ENCODE assay signal across 1 cellular context in the genomic region with DNA sequence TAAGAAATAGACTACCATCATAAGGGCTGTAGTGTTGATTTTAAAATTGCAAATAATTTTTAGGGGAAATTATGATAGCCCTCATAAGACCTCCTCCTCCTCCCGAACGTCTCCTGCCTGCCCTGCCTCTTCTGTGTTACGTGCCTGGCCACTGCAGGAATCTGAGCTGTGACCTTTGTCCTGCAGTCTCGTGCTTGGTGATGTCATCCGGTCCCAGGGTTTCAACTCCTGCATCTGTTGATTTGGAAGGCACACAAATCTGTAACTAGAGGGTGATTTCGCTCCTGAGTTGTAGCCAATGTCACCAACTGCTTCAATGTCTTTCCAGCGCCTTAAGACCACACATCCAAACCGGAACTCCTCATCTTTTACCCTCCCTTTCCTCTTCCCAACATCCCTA.
TF ChIP-seq lines count a peak whose summit lies in the region.

No MANE protein-coding gene starts in this region.

TF ChIP-seq in HepG2, 621 proteins besides CTCF, POLR2A, EP300 and RAD21 (continued from another document and continues in another):
- TF ChIP-seq, protein P1, sequence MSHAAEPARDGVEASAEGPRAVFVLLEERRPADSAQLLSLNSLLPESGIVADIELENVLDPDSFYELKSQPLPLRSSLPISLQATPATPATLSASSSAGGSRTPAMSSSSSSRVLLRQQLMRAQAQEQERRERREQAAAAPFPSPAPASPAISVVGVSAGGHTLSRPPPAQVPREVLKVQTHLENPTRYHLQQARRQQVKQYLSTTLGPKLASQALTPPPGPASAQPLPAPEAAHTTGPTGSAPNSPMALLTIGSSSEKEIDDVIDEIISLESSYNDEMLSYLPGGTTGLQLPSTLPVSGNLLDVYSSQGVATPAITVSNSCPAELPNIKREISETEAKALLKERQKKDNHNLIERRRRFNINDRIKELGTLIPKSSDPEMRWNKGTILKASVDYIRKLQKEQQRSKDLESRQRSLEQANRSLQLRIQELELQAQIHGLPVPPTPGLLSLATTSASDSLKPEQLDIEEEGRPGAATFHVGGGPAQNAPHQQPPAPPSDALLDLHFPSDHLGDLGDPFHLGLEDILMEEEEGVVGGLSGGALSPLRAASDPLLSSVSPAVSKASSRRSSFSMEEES (CRISPR knock-in tag; IDR thresholded peaks at IDR 0.05) = peak; percentile 98
- TF ChIP-seq NR2C2 (CRISPR knock-in tag; IDR thresholded peaks at IDR 0.05; ENCODE audit: borderline replicate concordance) (peak; percentile 78), SALL2 (CRISPR knock-in tag; IDR thresholded peaks at IDR 0.05) (0 out of 2 replicates have a peak, but pooled peaks have one; percentile 29), ZNF737 (CRISPR knock-in tag; IDR thresholded peaks at IDR 0.05; ENCODE audit: borderline replicate concordance) (no peak), RXRA (CRISPR knock-in tag; IDR thresholded peaks at IDR 0.05) (peak; percentile 49; the same call in 1 of the 2 replicates), TBX2 (CRISPR knock-in tag; IDR thresholded peaks at IDR 0.05; ENCODE audit: borderline replicate concordance) (peak; percentile 38), NR2F6 (IDR thresholded peaks at IDR 0.05) (peak; percentile 60), NR2F6 (CRISPR knock-in tag; IDR thresholded peaks at IDR 0.05) (peak; percentile 63; the same call in 1 of the 2 replicates), ZNF644 (CRISPR knock-in tag; IDR thresholded peaks at IDR 0.05; ENCODE audit: low read depth) (peak; percentile 74), XRCC5 (optimal IDR thresholded peaks at IDR 0.05; ENCODE audit: low read length) (peak; percentile 76), JUND (CRISPR knock-in tag; IDR thresholded peaks at IDR 0.05) (peak; percentile 82; the same call in 1 of the 2 replicates), NFYC (CRISPR knock-in tag; IDR thresholded peaks at IDR 0.05) (no peak), CCDC6 (CRISPR knock-in tag; IDR thresholded peaks at IDR 0.05) (peak; percentile 39; the same call in 1 of the 2 replicates), ATF7 (IDR thresholded peaks at IDR 0.05) (peak; percentile 89), ATF7 (CRISPR knock-in tag; IDR thresholded peaks at IDR 0.05) (peak; percentile 92), SAP130 (CRISPR knock-in tag; IDR thresholded peaks at IDR 0.05; ENCODE audit: low read depth) (no peak), SOX13 (IDR thresholded peaks at IDR 0.05) (no peak), SOX13 (CRISPR knock-in tag; conservative IDR thresholded peaks at IDR 0.05 in 1 of 2, IDR thresholded peaks at IDR 0.05 in 1 of 2) (no peak; a peak in 1 of 4 replicates), NR2F1 (CRISPR knock-in tag; IDR thresholded peaks at IDR 0.05) (peak in 1 of 2 experiments; percentile 44; a peak in 1 of 4 replicates), ZNF788 (CRISPR knock-in tag; IDR thresholded peaks at IDR 0.05; ENCODE audit: borderline replicate concordance) (peak; percentile 55; the same call in 1 of the 2 replicates), LCORL (IDR thresholded peaks at IDR 0.05) (no peak), LCORL (CRISPR knock-in tag; IDR thresholded peaks at IDR 0.05) (0 out of 2 replicates have a peak, but pooled peaks have one; percentile 43), HNF4G (IDR thresholded peaks at IDR 0.05; ENCODE audit: borderline replicate concordance, low read depth, low read length) (peak; percentile 89), HNF4G (CRISPR knock-in tag; IDR thresholded peaks at IDR 0.05; ENCODE audit: borderline replicate concordance, low read depth) (peak; percentile 76; the same call in 1 of the 2 replicates), NPAS2 (CRISPR knock-in tag; IDR thresholded peaks at IDR 0.05; ENCODE audit: borderline replicate concordance) (no peak), RXRB (CRISPR knock-in tag; IDR thresholded peaks at IDR 0.05; ENCODE audit: borderline replicate concordance) (peak; percentile 53; the same call in 1 of the 2 replicates), ZMYM4 (CRISPR knock-in tag; IDR thresholded peaks at IDR 0.05) (peak; percentile 87), KMT2B (CRISPR knock-in tag; IDR thresholded peaks at IDR 0.05) (peak; percentile 29; the same call in 1 of the 2 replicates), CREM (IDR thresholded peaks at IDR 0.05) (peak; percentile 33; the same call in 1 of the 2 replicates), CREM (CRISPR knock-in tag; IDR thresholded peaks at IDR 0.05) (no peak), ZBTB38 (CRISPR knock-in tag; IDR thresholded peaks at IDR 0.05) (0 out of 2 replicates have a peak, but pooled peaks have one; percentile 35), EEA1 (CRISPR knock-in tag; IDR thresholded peaks at IDR 0.05; ENCODE audit: borderline replicate concordance) (no peak), GATAD2A (CRISPR knock-in tag; IDR thresholded peaks at IDR 0.05) (peak; percentile 48; the same call in 1 of the 2 replicates), HNF4A (CRISPR knock-in tag; IDR thresholded peaks at IDR 0.05) (peak; percentile 89)
- TF ChIP-seq, protein P2, sequence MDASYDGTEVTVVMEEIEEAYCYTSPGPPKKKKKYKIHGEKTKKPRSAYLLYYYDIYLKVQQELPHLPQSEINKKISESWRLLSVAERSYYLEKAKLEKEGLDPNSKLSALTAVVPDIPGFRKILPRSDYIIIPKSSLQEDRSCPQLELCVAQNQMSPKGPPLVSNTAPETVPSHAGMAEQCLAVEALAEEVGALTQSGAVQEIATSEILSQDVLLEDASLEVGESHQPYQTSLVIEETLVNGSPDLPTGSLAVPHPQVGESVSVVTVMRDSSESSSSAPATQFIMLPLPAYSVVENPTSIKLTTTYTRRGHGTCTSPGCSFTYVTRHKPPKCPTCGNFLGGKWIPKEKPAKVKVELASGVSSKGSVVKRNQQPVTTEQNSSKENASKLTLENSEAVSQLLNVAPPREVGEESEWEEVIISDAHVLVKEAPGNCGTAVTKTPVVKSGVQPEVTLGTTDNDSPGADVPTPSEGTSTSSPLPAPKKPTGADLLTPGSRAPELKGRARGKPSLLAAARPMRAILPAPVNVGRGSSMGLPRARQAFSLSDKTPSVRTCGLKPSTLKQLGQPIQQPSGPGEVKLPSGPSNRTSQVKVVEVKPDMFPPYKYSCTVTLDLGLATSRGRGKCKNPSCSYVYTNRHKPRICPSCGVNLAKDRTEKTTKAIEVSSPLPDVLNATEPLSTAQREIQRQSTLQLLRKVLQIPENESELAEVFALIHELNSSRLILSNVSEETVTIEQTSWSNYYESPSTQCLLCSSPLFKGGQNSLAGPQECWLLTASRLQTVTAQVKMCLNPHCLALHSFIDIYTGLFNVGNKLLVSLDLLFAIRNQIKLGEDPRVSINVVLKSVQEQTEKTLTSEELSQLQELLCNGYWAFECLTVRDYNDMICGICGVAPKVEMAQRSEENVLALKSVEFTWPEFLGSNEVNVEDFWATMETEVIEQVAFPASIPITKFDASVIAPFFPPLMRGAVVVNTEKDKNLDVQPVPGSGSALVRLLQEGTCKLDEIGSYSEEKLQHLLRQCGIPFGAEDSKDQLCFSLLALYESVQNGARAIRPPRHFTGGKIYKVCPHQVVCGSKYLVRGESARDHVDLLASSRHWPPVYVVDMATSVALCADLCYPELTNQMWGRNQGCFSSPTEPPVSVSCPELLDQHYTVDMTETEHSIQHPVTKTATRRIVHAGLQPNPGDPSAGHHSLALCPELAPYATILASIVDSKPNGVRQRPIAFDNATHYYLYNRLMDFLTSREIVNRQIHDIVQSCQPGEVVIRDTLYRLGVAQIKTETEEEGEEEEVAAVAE (CRISPR knock-in tag; IDR thresholded peaks at IDR 0.05; ENCODE audit: borderline replicate concordance) = no peak
- TF ChIP-seq, protein P3, sequence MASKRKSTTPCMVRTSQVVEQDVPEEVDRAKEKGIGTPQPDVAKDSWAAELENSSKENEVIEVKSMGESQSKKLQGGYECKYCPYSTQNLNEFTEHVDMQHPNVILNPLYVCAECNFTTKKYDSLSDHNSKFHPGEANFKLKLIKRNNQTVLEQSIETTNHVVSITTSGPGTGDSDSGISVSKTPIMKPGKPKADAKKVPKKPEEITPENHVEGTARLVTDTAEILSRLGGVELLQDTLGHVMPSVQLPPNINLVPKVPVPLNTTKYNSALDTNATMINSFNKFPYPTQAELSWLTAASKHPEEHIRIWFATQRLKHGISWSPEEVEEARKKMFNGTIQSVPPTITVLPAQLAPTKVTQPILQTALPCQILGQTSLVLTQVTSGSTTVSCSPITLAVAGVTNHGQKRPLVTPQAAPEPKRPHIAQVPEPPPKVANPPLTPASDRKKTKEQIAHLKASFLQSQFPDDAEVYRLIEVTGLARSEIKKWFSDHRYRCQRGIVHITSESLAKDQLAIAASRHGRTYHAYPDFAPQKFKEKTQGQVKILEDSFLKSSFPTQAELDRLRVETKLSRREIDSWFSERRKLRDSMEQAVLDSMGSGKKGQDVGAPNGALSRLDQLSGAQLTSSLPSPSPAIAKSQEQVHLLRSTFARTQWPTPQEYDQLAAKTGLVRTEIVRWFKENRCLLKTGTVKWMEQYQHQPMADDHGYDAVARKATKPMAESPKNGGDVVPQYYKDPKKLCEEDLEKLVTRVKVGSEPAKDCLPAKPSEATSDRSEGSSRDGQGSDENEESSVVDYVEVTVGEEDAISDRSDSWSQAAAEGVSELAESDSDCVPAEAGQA (IDR thresholded peaks at IDR 0.05; ENCODE audit: low read depth) = 0 out of 2 replicates have a peak, but pooled peaks have one; percentile 48
- TF ChIP-seq, protein P3 (CRISPR knock-in tag; IDR thresholded peaks at IDR 0.05; ENCODE audit: borderline replicate concordance) = no peak
- TF ChIP-seq, protein P4, sequence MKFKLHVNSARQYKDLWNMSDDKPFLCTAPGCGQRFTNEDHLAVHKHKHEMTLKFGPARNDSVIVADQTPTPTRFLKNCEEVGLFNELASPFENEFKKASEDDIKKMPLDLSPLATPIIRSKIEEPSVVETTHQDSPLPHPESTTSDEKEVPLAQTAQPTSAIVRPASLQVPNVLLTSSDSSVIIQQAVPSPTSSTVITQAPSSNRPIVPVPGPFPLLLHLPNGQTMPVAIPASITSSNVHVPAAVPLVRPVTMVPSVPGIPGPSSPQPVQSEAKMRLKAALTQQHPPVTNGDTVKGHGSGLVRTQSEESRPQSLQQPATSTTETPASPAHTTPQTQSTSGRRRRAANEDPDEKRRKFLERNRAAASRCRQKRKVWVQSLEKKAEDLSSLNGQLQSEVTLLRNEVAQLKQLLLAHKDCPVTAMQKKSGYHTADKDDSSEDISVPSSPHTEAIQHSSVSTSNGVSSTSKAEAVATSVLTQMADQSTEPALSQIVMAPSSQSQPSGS (CRISPR knock-in tag; IDR thresholded peaks at IDR 0.05) = peak; percentile 95
- TF ChIP-seq, protein P5, sequence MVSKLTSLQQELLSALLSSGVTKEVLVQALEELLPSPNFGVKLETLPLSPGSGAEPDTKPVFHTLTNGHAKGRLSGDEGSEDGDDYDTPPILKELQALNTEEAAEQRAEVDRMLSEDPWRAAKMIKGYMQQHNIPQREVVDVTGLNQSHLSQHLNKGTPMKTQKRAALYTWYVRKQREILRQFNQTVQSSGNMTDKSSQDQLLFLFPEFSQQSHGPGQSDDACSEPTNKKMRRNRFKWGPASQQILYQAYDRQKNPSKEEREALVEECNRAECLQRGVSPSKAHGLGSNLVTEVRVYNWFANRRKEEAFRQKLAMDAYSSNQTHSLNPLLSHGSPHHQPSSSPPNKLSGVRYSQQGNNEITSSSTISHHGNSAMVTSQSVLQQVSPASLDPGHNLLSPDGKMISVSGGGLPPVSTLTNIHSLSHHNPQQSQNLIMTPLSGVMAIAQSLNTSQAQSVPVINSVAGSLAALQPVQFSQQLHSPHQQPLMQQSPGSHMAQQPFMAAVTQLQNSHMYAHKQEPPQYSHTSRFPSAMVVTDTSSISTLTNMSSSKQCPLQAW (CRISPR knock-in tag; IDR thresholded peaks at IDR 0.05) = 0 out of 2 replicates have a peak, but pooled peaks have one; percentile 45
- TF ChIP-seq, protein P6, sequence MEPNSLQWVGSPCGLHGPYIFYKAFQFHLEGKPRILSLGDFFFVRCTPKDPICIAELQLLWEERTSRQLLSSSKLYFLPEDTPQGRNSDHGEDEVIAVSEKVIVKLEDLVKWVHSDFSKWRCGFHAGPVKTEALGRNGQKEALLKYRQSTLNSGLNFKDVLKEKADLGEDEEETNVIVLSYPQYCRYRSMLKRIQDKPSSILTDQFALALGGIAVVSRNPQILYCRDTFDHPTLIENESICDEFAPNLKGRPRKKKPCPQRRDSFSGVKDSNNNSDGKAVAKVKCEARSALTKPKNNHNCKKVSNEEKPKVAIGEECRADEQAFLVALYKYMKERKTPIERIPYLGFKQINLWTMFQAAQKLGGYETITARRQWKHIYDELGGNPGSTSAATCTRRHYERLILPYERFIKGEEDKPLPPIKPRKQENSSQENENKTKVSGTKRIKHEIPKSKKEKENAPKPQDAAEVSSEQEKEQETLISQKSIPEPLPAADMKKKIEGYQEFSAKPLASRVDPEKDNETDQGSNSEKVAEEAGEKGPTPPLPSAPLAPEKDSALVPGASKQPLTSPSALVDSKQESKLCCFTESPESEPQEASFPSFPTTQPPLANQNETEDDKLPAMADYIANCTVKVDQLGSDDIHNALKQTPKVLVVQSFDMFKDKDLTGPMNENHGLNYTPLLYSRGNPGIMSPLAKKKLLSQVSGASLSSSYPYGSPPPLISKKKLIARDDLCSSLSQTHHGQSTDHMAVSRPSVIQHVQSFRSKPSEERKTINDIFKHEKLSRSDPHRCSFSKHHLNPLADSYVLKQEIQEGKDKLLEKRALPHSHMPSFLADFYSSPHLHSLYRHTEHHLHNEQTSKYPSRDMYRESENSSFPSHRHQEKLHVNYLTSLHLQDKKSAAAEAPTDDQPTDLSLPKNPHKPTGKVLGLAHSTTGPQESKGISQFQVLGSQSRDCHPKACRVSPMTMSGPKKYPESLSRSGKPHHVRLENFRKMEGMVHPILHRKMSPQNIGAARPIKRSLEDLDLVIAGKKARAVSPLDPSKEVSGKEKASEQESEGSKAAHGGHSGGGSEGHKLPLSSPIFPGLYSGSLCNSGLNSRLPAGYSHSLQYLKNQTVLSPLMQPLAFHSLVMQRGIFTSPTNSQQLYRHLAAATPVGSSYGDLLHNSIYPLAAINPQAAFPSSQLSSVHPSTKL (CRISPR knock-in tag; IDR thresholded peaks at IDR 0.05) = peak; percentile 78
- TF ChIP-seq, protein P7, sequence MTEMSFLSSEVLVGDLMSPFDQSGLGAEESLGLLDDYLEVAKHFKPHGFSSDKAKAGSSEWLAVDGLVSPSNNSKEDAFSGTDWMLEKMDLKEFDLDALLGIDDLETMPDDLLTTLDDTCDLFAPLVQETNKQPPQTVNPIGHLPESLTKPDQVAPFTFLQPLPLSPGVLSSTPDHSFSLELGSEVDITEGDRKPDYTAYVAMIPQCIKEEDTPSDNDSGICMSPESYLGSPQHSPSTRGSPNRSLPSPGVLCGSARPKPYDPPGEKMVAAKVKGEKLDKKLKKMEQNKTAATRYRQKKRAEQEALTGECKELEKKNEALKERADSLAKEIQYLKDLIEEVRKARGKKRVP (CRISPR knock-in tag; IDR thresholded peaks at IDR 0.05) = peak in 1 of 2 experiments; percentile 82; a peak in 2 of 4 replicates
